Comparison of ENCODE assay signal across 8 cellular contexts in genomic region chr1:35637401-35637809, GRCh38. TPM values are rescaled to one million over a fixed set of nuclear protein-coding genes. Genes with fewer than 3 reads are reported as not detected.
DNase-seq lines count a peak whose midpoint lies in the region; ATAC-seq, FAIRE-seq and TF ChIP-seq lines count a peak whose summit lies in the region.

No MANE protein-coding gene starts in this region.

- H3K4me1 ChIP-seq in DOHH2 (ENCODE audit: control insufficient read depth, low read length): peaks cover 35% of the 10 kb centered on the region
- H3K4me1 ChIP-seq in keratinocyte (ENCODE audit: control insufficient read depth, extremely low read depth, insufficient read depth, low read length): peaks cover 18% of the 10 kb centered on the region
- H3K4me1 ChIP-seq in tibial nerve: peaks cover 0 to 62% (median 35%) of the 10 kb centered on the region in 4 donors

- no peak for FAIRE-seq in keratinocyte (lab: Jason Lieb, UNC)

- TF ChIP-seq EP300 in tibial nerve (IDR thresholded peaks at IDR 0.05): no peak

- peaks cover 12% of the 10 kb centered on the region for H3K36me3 Mint-ChIP-seq in activated naive CD8-positive, alpha-beta T cell treated with anti-CD3 and anti-CD28 coated beads for 36 hours

- 0% methylated on average over 1 of the region's 1 CpG for WGBS in tibial nerve, 2 donors

- H3K27me3 ChIP-seq in DOHH2 (ENCODE audit: control insufficient read depth, low read length) (no peaks in the 10 kb centered on the region), keratinocyte (ENCODE audit: control insufficient read depth, extremely low read depth, insufficient read depth, low read length) (no peaks in the 10 kb centered on the region), tibial nerve (no peaks in the 10 kb centered on the region)

- ATAC-seq in HG02981 (IDR thresholded peaks at IDR 0.05; ENCODE audit: unreplicated experiment): no peak

- no peaks in the 10 kb centered on the region for H3K9me3 Mint-ChIP-seq in activated naive CD8-positive, alpha-beta T cell treated with anti-CD3 and anti-CD28 coated beads for 36 hours

- peak overlapping the region; percentile 85 for H3K27ac Mint-ChIP-seq in activated naive CD8-positive, alpha-beta T cell treated with anti-CD3 and anti-CD28 coated beads for 36 hours

- H3K4me3 Mint-ChIP-seq in activated naive CD8-positive, alpha-beta T cell treated with anti-CD3 and anti-CD28 coated beads for 36 hours: peak overlapping the region; percentile 73

- H3K27ac ChIP-seq in DOHH2 (ENCODE audit: low read depth, low read length) (no peak overlapping the region), KOPT-K1 (ENCODE audit: low read depth, low read length, poor library complexity, severe bottlenecking) (peak overlapping the region; percentile 74), keratinocyte (ENCODE audit: control insufficient read depth, insufficient read depth, low read length) (peak overlapping the region; percentile 76), tibial nerve (peak overlapping the region; percentile 50 to 92 (median 78))

- no peaks in the 10 kb centered on the region for H3K27me3 Mint-ChIP-seq in activated naive CD8-positive, alpha-beta T cell treated with anti-CD3 and anti-CD28 coated beads for 36 hours

- H3K9me3 ChIP-seq in DOHH2 (ENCODE audit: control insufficient read depth, insufficient read depth, low read length): no peaks in the 10 kb centered on the region
- H3K9me3 ChIP-seq in KOPT-K1 (ENCODE audit: insufficient read depth, low read length, poor library complexity, severe bottlenecking): no peaks in the 10 kb centered on the region
- H3K9me3 ChIP-seq in keratinocyte (ENCODE audit: control insufficient read depth, low read depth, low read length): no peaks in the 10 kb centered on the region
- H3K9me3 ChIP-seq in tibial nerve: no peaks in the 10 kb centered on the region

- dilution Hi-C loops in keratinocyte (cut with MboI; ENCODE audit: extremely low pct_ligation_motif_present, low sequenced_read_pairs): no loop called here

- H3K36me3 ChIP-seq in DOHH2 (ENCODE audit: control insufficient read depth, low read length): peaks cover 53% of the 10 kb centered on the region
- peaks cover 48% of the 10 kb centered on the region for H3K36me3 ChIP-seq in KOPT-K1 (ENCODE audit: insufficient read depth, low read length)
- H3K36me3 ChIP-seq in keratinocyte (ENCODE audit: control insufficient read depth in 2 of 2, extremely low read depth in 1 of 2, insufficient read depth in 2 of 2, low read length in 2 of 2): peaks cover 6 to 13% of the 10 kb centered on the region in 2 experiments
- peaks cover 0 to 36% (median 0%) of the 10 kb centered on the region in 3 donors for H3K36me3 ChIP-seq in tibial nerve

- H3K4me3 ChIP-seq in DOHH2 (ENCODE audit: low read length) (peak overlapping the region; percentile 56), keratinocyte (ENCODE audit: control insufficient read depth in 2 of 3, extremely low read depth in 1 of 3, insufficient read depth in 2 of 3, low read depth in 1 of 3, low read length in 3 of 3) (peak overlapping the region; percentile 36 to 83 (median 81)), tibial nerve (peak overlapping the region in 2 of 4 donors; percentile 17 to 38)

- no peak overlapping the region for H2AFZ ChIP-seq in keratinocyte (ENCODE audit: control insufficient read depth, low read length)

- H3K9me2 ChIP-seq in DOHH2 (replicated peaks; ENCODE audit: control insufficient read depth, low read length): no peaks in the 10 kb centered on the region

- H3K9me1 ChIP-seq in keratinocyte (ENCODE audit: control insufficient read depth, extremely low read depth, insufficient read depth, low read length): no peaks in the 10 kb centered on the region

- peaks cover 28% of the 10 kb centered on the region for H3K4me1 Mint-ChIP-seq in activated naive CD8-positive, alpha-beta T cell treated with anti-CD3 and anti-CD28 coated beads for 36 hours

- no peak for TF ChIP-seq POLR2A in tibial nerve (IDR thresholded peaks at IDR 0.05)

- H3K4me2 ChIP-seq in DOHH2 (ENCODE audit: low read length) (peak overlapping the region; percentile 68), keratinocyte (ENCODE audit: control insufficient read depth, extremely low read depth, insufficient read depth, low read depth, low read length) (peak overlapping the region; percentile 99)

- H3K9ac ChIP-seq in keratinocyte (ENCODE audit: control insufficient read depth, extremely low read depth, insufficient read depth, low read length): peak overlapping the region; percentile 63

- H3K79me2 ChIP-seq in DOHH2 (ENCODE audit: control insufficient read depth, low read length) (peaks cover 79% of the 10 kb centered on the region), keratinocyte (ENCODE audit: control insufficient read depth, insufficient read depth, low read length) (peaks cover 76% of the 10 kb centered on the region)

- peaks cover 7% of the 10 kb centered on the region for H3F3A ChIP-seq in DOHH2 (ENCODE audit: control insufficient read depth, insufficient read depth)

- H4K20me1 ChIP-seq in DOHH2 (ENCODE audit: control insufficient read depth, insufficient read depth, low read depth, low read length) (peaks cover 26% of the 10 kb centered on the region), keratinocyte (ENCODE audit: control insufficient read depth, extremely low read depth, insufficient read depth, low read length) (peaks cover 3% of the 10 kb centered on the region)

- DNase-seq in activated naive CD8-positive, alpha-beta T cell treated with anti-CD3 and anti-CD28 coated beads for 36 hours: no peak
- DNase-seq in keratinocyte (ENCODE audit: low read depth, low spot score) (no peak), tibial nerve (ENCODE audit: low spot score in 2 of 2) (no peak), amygdala (lab: John Stamatoyannopoulos, UW) (no peak)
- no peak for DNase-seq in NK-92 treated with Interleukin-12 subunit alpha and Interleukin-12 subunit beta, amount 100 ng/mL, for 24 hours (lab: John Stamatoyannopoulos, UW)

- no peak for TF ChIP-seq CTCF in DOHH2 (IDR thresholded peaks at IDR 0.05; ENCODE audit: low read depth, low read length, poor library complexity, severe bottlenecking)
- no peak for TF ChIP-seq CTCF in keratinocyte (optimal IDR thresholded peaks at IDR 0.05 in 1 of 3, IDR thresholded peaks at IDR 0.05 in 1 of 3, conservative IDR thresholded peaks at IDR 0.05 in 1 of 3; ENCODE audit: extremely low read depth in 1 of 3, insufficient read depth in 2 of 3, low read length in 3 of 3)
- TF ChIP-seq CTCF in tibial nerve (IDR thresholded peaks at IDR 0.05): no peak

RNA-seq across cellular contexts. Expression of gene PSMB2, which starts 3.9 kb away (rescaled TPM):
- 100 to 1,000 TPM; 107 to 111 TPM for total RNA-seq in activated naive CD8-positive, alpha-beta T cell treated with anti-CD3 and anti-CD28 coated beads for 36 hours
- 95.5 to 108 TPM (median 104 TPM) in 3 replicates for polyA plus RNA-seq in keratinocyte
- polyA plus RNA-seq in keratinocyte (2011; ENCODE audit: low read depth): 26.2 TPM
- 102 and 128 TPM in 2 replicates for polyA plus RNA-seq in keratinocyte (2011; cell fraction: cytosol; rRNA removed)
- polyA plus RNA-seq in keratinocyte (2011; cell fraction: nucleus; rRNA removed): 74.8 TPM in 2 replicates
- 73.9 and 101 TPM in 2 replicates for polyA plus RNA-seq in keratinocyte (2012; ENCODE audit: low replicate concordance)
- polyA minus RNA-seq in keratinocyte: 92.0 to 180 TPM (median 99.6 TPM) in 3 replicates
- polyA minus RNA-seq in keratinocyte (2011; cell fraction: cytosol; rRNA and poly(A)+ RNA removed): 96.1 TPM
- polyA minus RNA-seq in keratinocyte (2011; cell fraction: nucleus; rRNA and poly(A)+ RNA removed): 21.3 and 38.9 TPM in 2 replicates
- 10 to 100 TPM; 24.9 to 41.4 (median 33.8) TPM for total RNA-seq in tibial nerve
